Comparison of ENCODE assay signal across 21 cellular contexts in genomic region chr14:98244966-98245569, GRCh38.
"Had no signal": no experiment of that assay in that cellular context is flagged by ENCODE, and none has a peak within 500 bp of the region (broad histone marks: within the 10 kb centered on the region; RNA-seq: fewer than 3 reads in every experiment).

No MANE protein-coding gene starts in this region.

- H3K36me3 Mint-ChIP-seq: stimulated activated naive B cell treated with anti-CD40 and anti-IgM and Interleukin-4, amounts not matched to agents 10 μg/mL and 1 μg/mL and 100 μg/mL, for 72 hours had no signal

- H3K36me3 ChIP-seq: esophagus squamous epithelium, gastroesophageal sphincter, right lobe of liver, spleen, thoracic aorta, transverse colon had no signal

- ATAC-seq: gastroesophageal sphincter; left lobe of liver; naive thymus-derived CD4-positive, alpha-beta T cell; psoas muscle; right lobe of liver; stimulated activated naive B cell treated with anti-CD40 and anti-IgM and Interleukin-4, amounts not matched to agents 10 μg/mL and 1 μg/mL and 100 μg/mL, for 72 hours; stimulated activated naive CD8-positive, alpha-beta T cell treated with anti-CD3 and anti-CD28 coated beads, Interleukin-15, amount 100 ng/mL, for 72 hours had no signal

- H3K27ac ChIP-seq: gastroesophageal sphincter, psoas muscle, right lobe of liver, spleen, thoracic aorta, transverse colon had no signal

- H3K27me3 ChIP-seq: esophagus squamous epithelium, right lobe of liver, spleen, transverse colon had no signal

- H3K9me3 Mint-ChIP-seq: nephron progenitor cell had no signal

- DNase-seq: effector memory CD4-positive, alpha-beta T cell; esophagus squamous epithelium; foreskin fibroblast; glutamatergic neuron; kidney glomerular epithelial cell; mammary epithelial cell; naive thymus-derived CD4-positive, alpha-beta T cell; nephron progenitor cell; psoas muscle; retina; right lobe of liver; spleen; stimulated activated CD4-positive, alpha-beta T cell treated with anti-CD3 and anti-CD28 coated beads, Interleukin-15, amount 100 ng/mL, for 24 hours; stimulated activated CD4-positive, alpha-beta T cell treated with anti-CD3 and anti-CD28 coated beads, Interleukin-1b, Interleukin-23, amount 100 ng/mL, for 48 hours; stimulated activated CD4-positive, alpha-beta T cell treated with anti-CD3 and anti-CD28 coated beads, Interleukin-4, amount 100 ng/mL, for 24 hours; stimulated activated naive B cell treated with anti-CD40 and anti-IgM and Interleukin-4, amounts not matched to agents 10 μg/mL and 1 μg/mL and 100 μg/mL, for 72 hours; stimulated activated naive CD8-positive, alpha-beta T cell treated with anti-CD3 and anti-CD28 coated beads, Interleukin-15, amount 100 ng/mL, for 72 hours; transverse colon had no signal

- H3K27me3 Mint-ChIP-seq: naive thymus-derived CD4-positive, alpha-beta T cell; stimulated activated naive B cell treated with anti-CD40 and anti-IgM and Interleukin-4, amounts not matched to agents 10 μg/mL and 1 μg/mL and 100 μg/mL, for 72 hours; stimulated activated naive CD8-positive, alpha-beta T cell treated with anti-CD3 and anti-CD28 coated beads, Interleukin-15, amount 100 ng/mL, for 72 hours had no signal

- H3K4me3 ChIP-seq: esophagus squamous epithelium, gastroesophageal sphincter, psoas muscle, right lobe of liver, spleen, thoracic aorta, transverse colon had no signal

- H3K27ac Mint-ChIP-seq: nephron progenitor cell; stimulated activated naive B cell treated with anti-CD40 and anti-IgM and Interleukin-4, amounts not matched to agents 10 μg/mL and 1 μg/mL and 100 μg/mL, for 72 hours had no signal

- H3K4me3 Mint-ChIP-seq: naive thymus-derived CD4-positive, alpha-beta T cell; nephron progenitor cell; stimulated activated naive B cell treated with anti-CD40 and anti-IgM and Interleukin-4, amounts not matched to agents 10 μg/mL and 1 μg/mL and 100 μg/mL, for 72 hours; stimulated activated naive CD8-positive, alpha-beta T cell treated with anti-CD3 and anti-CD28 coated beads, Interleukin-15, amount 100 ng/mL, for 72 hours had no signal

- H3K4me1 Mint-ChIP-seq: nephron progenitor cell; stimulated activated naive B cell treated with anti-CD40 and anti-IgM and Interleukin-4, amounts not matched to agents 10 μg/mL and 1 μg/mL and 100 μg/mL, for 72 hours had no signal

- H3K9me3 ChIP-seq: esophagus squamous epithelium, gastroesophageal sphincter, psoas muscle, right lobe of liver, spleen, thoracic aorta, transverse colon had no signal

- H3K4me1 ChIP-seq: gastroesophageal sphincter, psoas muscle, right lobe of liver, spleen had no signal
